In the genomic region with DNA sequence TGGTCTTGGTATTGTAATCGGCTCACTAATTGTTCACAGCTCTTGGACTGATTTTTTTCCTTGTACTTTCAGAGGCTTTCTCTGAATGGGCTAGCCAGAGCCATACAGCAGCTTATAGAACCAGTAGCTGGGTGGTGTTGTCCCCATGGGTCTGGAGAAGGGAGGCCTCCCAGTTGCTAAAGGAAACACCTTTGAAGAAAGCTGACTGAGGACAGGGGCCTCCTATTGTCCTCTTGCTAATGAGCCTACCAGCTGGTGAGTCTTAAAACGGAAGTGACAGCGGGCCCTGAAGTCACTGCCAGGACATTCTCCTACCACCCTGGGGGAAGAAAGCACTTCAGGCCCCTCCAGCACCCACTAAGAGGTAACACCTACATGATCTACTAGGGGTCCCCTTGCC, we compare ENCODE assay signal across 19 cellular contexts. TPM values are rescaled to one million over a fixed set of nuclear protein-coding genes. Genes with fewer than 3 reads are reported as not detected.
DNase-seq lines count a peak whose midpoint lies in the region; ATAC-seq and TF ChIP-seq lines count a peak whose summit lies in the region.
"Had no signal": no experiment of that assay in that cellular context is flagged by ENCODE, and none has a peak within 500 bp of the region (broad histone marks: within the 10 kb centered on the region; RNA-seq: fewer than 3 reads in every experiment).

No MANE protein-coding gene starts in this region.

- peak; percentile 52 for DNase-seq in NAMALWA (ENCODE audit: low spot score)
- peak; percentile 96 for DNase-seq in dermis blood vessel endothelial cell
- DNase-seq in memory B cell (ENCODE audit: low spot score in 2 of 2): no peak
- no peak for DNase-seq in thoracic aorta (ENCODE audit: low spot score)
- DNase-seq in stimulated activated naive CD4-positive, alpha-beta T cell treated with Interleukin-2 at 50 U/mL for 16 hours (lab: John Stamatoyannopoulos, UW): no peak
- no peak for DNase-seq in T-helper 17 cell
- DNase-seq: activated CD4-positive, alpha-beta T cell treated with anti-CD3 and anti-CD28 coated beads, Interleukin-2, amount 10 ng/mL, durations not matched to agents 24 days and 14 days; activated naive CD4-positive, alpha-beta T cell treated with anti-CD3 and anti-CD28 coated beads, Interleukin-2, amount 10 ng/mL, durations not matched to agents 7 days and 5 days; body of pancreas; DMS53; NCI-H187; NCI-H510A; stimulated activated naive CD8-positive, alpha-beta T cell treated with anti-CD3 and anti-CD28 coated beads, Interleukin-15, Interleukin-2, amounts not matched to agents 100 U/mL and 50 U/mL, for 24 hours had no signal

- no peak overlapping the region for H3K4me3 ChIP-seq in thoracic aorta
- H3K4me3 ChIP-seq: body of pancreas, esophagus muscularis mucosa had no signal

- TF ChIP-seq CTCF in thoracic aorta (IDR thresholded peaks at IDR 0.05): no peak

- H3K36me3 ChIP-seq in thoracic aorta: peaks cover 35% of the 10 kb centered on the region

- H3K4me1 Mint-ChIP-seq in memory B cell (peaks cover 40% of the 10 kb centered on the region), T-helper 17 cell (no peaks in the 10 kb centered on the region)
- H3K4me1 Mint-ChIP-seq: activated CD4-positive, alpha-beta T cell treated with anti-CD3 and anti-CD28 coated beads, Interleukin-2, amount 10 ng/mL, durations not matched to agents 24 days and 14 days; activated naive CD4-positive, alpha-beta T cell treated with anti-CD3 and anti-CD28 coated beads, Interleukin-2, amount 10 ng/mL, durations not matched to agents 7 days and 5 days had no signal

- H3K9me3 ChIP-seq in thoracic aorta (no peaks in the 10 kb centered on the region), T-helper 17 cell (ENCODE audit: control insufficient read depth, low read length, poor library complexity, severe bottlenecking) (no peaks in the 10 kb centered on the region)
- H3K9me3 ChIP-seq: body of pancreas, esophagus muscularis mucosa had no signal

- peaks cover 2% of the 10 kb centered on the region for H3K36me3 Mint-ChIP-seq in memory B cell
- H3K36me3 Mint-ChIP-seq in T-helper 17 cell (ENCODE audit: low read depth): no peaks in the 10 kb centered on the region
- H3K36me3 Mint-ChIP-seq: activated naive CD4-positive, alpha-beta T cell treated with anti-CD3 and anti-CD28 coated beads, Interleukin-2, amount 10 ng/mL, durations not matched to agents 7 days and 5 days had no signal

- H3K27ac ChIP-seq in thoracic aorta: peak overlapping the region; percentile 28 to 53
- H3K27ac ChIP-seq: body of pancreas, C4-2B, esophagus muscularis mucosa, parathyroid adenoma had no signal

- no peak for ATAC-seq in memory B cell (ENCODE audit: low read depth)
- ATAC-seq in thoracic aorta (ENCODE audit: insufficient number of reproducible peaks, low FRiP score, low read depth): no peak
- ATAC-seq in GM21423 (IDR thresholded peaks at IDR 0.05; ENCODE audit: unreplicated experiment): no peak
- ATAC-seq in HG03442 (IDR thresholded peaks at IDR 0.05; ENCODE audit: unreplicated experiment): no peak
- ATAC-seq in T-helper 17 cell: no peak
- ATAC-seq: body of pancreas; stimulated activated naive CD8-positive, alpha-beta T cell treated with anti-CD3 and anti-CD28 coated beads, Interleukin-15, Interleukin-2, amounts not matched to agents 100 U/mL and 50 U/mL, for 24 hours had no signal

- no peaks in the 10 kb centered on the region for H3K27me3 ChIP-seq in thoracic aorta (replicated peaks; ENCODE audit: insufficient read depth)
- H3K27me3 ChIP-seq: body of pancreas, esophagus muscularis mucosa had no signal

- no peaks in the 10 kb centered on the region for H3K9me3 Mint-ChIP-seq in memory B cell
- H3K9me3 Mint-ChIP-seq: activated CD4-positive, alpha-beta T cell treated with anti-CD3 and anti-CD28 coated beads, Interleukin-2, amount 10 ng/mL, durations not matched to agents 24 days and 14 days; activated naive CD4-positive, alpha-beta T cell treated with anti-CD3 and anti-CD28 coated beads, Interleukin-2, amount 10 ng/mL, durations not matched to agents 7 days and 5 days had no signal

- H3K4me3 Mint-ChIP-seq in memory B cell (peak overlapping the region; percentile 3), T-helper 17 cell (no peak overlapping the region)
- H3K4me3 Mint-ChIP-seq: activated CD4-positive, alpha-beta T cell treated with anti-CD3 and anti-CD28 coated beads, Interleukin-2, amount 10 ng/mL, durations not matched to agents 24 days and 14 days; activated naive CD4-positive, alpha-beta T cell treated with anti-CD3 and anti-CD28 coated beads, Interleukin-2, amount 10 ng/mL, durations not matched to agents 7 days and 5 days had no signal

- H3K27me3 Mint-ChIP-seq in memory B cell: no peaks in the 10 kb centered on the region
- H3K27me3 Mint-ChIP-seq in T-helper 17 cell: no peaks in the 10 kb centered on the region

- peaks cover 32 to 55% of the 10 kb centered on the region in 2 donors for H3K4me1 ChIP-seq in thoracic aorta (ENCODE audit: control insufficient read depth in 1 of 2, low read depth in 2 of 2)
- H3K4me1 ChIP-seq: body of pancreas, parathyroid adenoma had no signal

- H3K27ac Mint-ChIP-seq in memory B cell (peak overlapping the region; percentile 79), T-helper 17 cell (no peak overlapping the region)
- H3K27ac Mint-ChIP-seq: activated CD4-positive, alpha-beta T cell treated with anti-CD3 and anti-CD28 coated beads, Interleukin-2, amount 10 ng/mL, durations not matched to agents 24 days and 14 days; activated naive CD4-positive, alpha-beta T cell treated with anti-CD3 and anti-CD28 coated beads, Interleukin-2, amount 10 ng/mL, durations not matched to agents 7 days and 5 days had no signal

RNA-seq across cellular contexts. Expression of gene FADS3, which starts 9.9 kb away (rescaled TPM):
- 128 and 242 TPM in 2 replicates for total RNA-seq in dermis blood vessel endothelial cell
- total RNA-seq in thoracic aorta: 100 to 1,000 TPM; 368 to 393 TPM
- total RNA-seq in T-helper 17 cell: 10 to 100 TPM in 1 of 2 donors, 1 to 10 TPM in 1; 8.5 to 14.5 TPM

RNA-seq across cellular contexts. Expression of gene RAB3IL1, which starts 36.0 kb away (rescaled TPM):
- total RNA-seq in dermis blood vessel endothelial cell (9.0 and 9.9 TPM in 2 replicates), thoracic aorta (10 to 100 TPM; 20.8 to 45.4 TPM), T-helper 17 cell (not detected)

RNA-seq across cellular contexts. Expression of gene FADS2, which starts 53.3 kb away (rescaled TPM):
- total RNA-seq in dermis blood vessel endothelial cell (75.9 and 253 TPM in 2 replicates), thoracic aorta (100 to 1,000 TPM in 1 of 2 donors, 10 to 100 TPM in 1; 89.2 to 234 TPM), T-helper 17 cell (10 to 100 TPM in 1 of 2 donors, 1 to 10 TPM in 1; 5.2 to 15.7 TPM)
- total RNA-seq: HT-29 had no signal

Comparison
In these comparisons a context has a peak if more than half of its experiments do, and no peak if none do; other contexts are left out.
1. DNase-seq: peak in NAMALWA (single experiment) and dermis blood vessel endothelial cell (single experiment); none in memory B cell (0 of 2), thoracic aorta (single experiment), stimulated activated naive CD4-positive, alpha-beta T cell treated with Interleukin-2 at 50 U/mL for 16 hours (single experiment) and T-helper 17 cell (0 of 3).
2. RNA of gene RAB3IL1, which starts 36.0 kb away (total RNA-seq): 20.8 to 45.4 TPM in thoracic aorta and 9.0 to 9.9 TPM in dermis blood vessel endothelial cell; not detected in T-helper 17 cell; every median in the first group is over 10 times any median in the second.